In genomic region chr4:4866833-4867744, GRCh38 we compare ENCODE assay signal across 10 cellular contexts. TPM values are rescaled to one million over a fixed set of nuclear protein-coding genes. Genes with fewer than 3 reads are reported as not detected.
DNase-seq lines count a peak whose midpoint lies in the region; ATAC-seq and TF ChIP-seq lines count a peak whose summit lies in the region.
"Had no signal": no experiment of that assay in that cellular context is flagged by ENCODE, and none has a peak within 500 bp of the region (broad histone marks: within the 10 kb centered on the region; RNA-seq: fewer than 3 reads in every experiment).

No MANE protein-coding gene starts in this region.

- peak overlapping the region; percentile 89 for H3K27ac Mint-ChIP-seq in mesothelial cell of epicardium
- H3K27ac Mint-ChIP-seq: dendritic cell treated with granulocyte-macrophage colony-stimulating factor and Interleukin-4, amounts not matched to agents 40 ng/mL and 50 ng/mL, for 4 days had no signal

- no peak for DNase-seq in left ventricle myocardium inferior
- no peak for DNase-seq in Right ventricle myocardium inferior (ENCODE audit: missing footprints)
- peak; percentile 35 to 45 (median 42) for DNase-seq in body of pancreas
- DNase-seq in mesothelial cell of epicardium (ENCODE audit: low spot score in 2 of 2, unreplicated experiment in 2 of 2): peak; percentile 75 to 84
- DNase-seq in uterus: peak; percentile 69 to 83
- no peak for DNase-seq in Karpas-422
- DNase-seq: activated CD4-positive, alpha-beta T cell treated with anti-CD3 and anti-CD28 coated beads for 1 hour had no signal

- H3K9me2 ChIP-seq in Karpas-422 (replicated peaks; ENCODE audit: insufficient read depth, low read length): no peaks in the 10 kb centered on the region

- no peaks in the 10 kb centered on the region for H4K20me1 ChIP-seq in Karpas-422 (ENCODE audit: insufficient read depth, low read depth, low read length)

- peaks cover 59% of the 10 kb centered on the region for H3K4me1 Mint-ChIP-seq in mesothelial cell of epicardium

- no peaks in the 10 kb centered on the region for H3K79me2 ChIP-seq in Karpas-422 (ENCODE audit: low read length)

- H3K27me3 ChIP-seq in left ventricle myocardium inferior (ENCODE audit: low read depth): peaks cover 100% of the 10 kb centered on the region
- peaks cover 0 to 66% of the 10 kb centered on the region in 2 donors for H3K27me3 ChIP-seq in body of pancreas
- H3K27me3 ChIP-seq in uterus: peaks cover 11 to 19% of the 10 kb centered on the region in 2 donors
- no peaks in the 10 kb centered on the region for H3K27me3 ChIP-seq in Karpas-422 (ENCODE audit: low read length)

- H3K27me3 Mint-ChIP-seq in mesothelial cell of epicardium (ENCODE audit: low read depth): peaks cover 74% of the 10 kb centered on the region

- no peaks in the 10 kb centered on the region for H3K9me3 Mint-ChIP-seq in mesothelial cell of epicardium
- H3K9me3 Mint-ChIP-seq: dendritic cell treated with granulocyte-macrophage colony-stimulating factor and Interleukin-4, amounts not matched to agents 40 ng/mL and 50 ng/mL, for 4 days had no signal

- H3K4me3 ChIP-seq in left ventricle myocardium inferior (peak overlapping the region; percentile 57), body of pancreas (no peak overlapping the region), uterus (peak overlapping the region in 1 of 2 donors; percentile 25), Karpas-422 (ENCODE audit: low read length) (no peak overlapping the region)

- peaks cover 68% of the 10 kb centered on the region for H3K4me1 ChIP-seq in left ventricle myocardium inferior
- peaks cover 28% of the 10 kb centered on the region for H3K4me1 ChIP-seq in body of pancreas
- no peaks in the 10 kb centered on the region for H3K4me1 ChIP-seq in uterus
- no peaks in the 10 kb centered on the region for H3K4me1 ChIP-seq in Karpas-422 (ENCODE audit: low read length)

- intact Hi-C loops in left ventricle myocardium inferior (cut with micrococcal nuclease) (no loop called here), Right ventricle myocardium inferior (cut with DNase I) (no loop called here), body of pancreas (cut with DNase I) (no loop called here), uterus (cut with DNase I; ENCODE audit: low total_unique reads) (no loop called here)

- H3K36me3 ChIP-seq in left ventricle myocardium inferior: peaks cover 15% of the 10 kb centered on the region
- no peaks in the 10 kb centered on the region for H3K36me3 ChIP-seq in body of pancreas (replicated peaks in 1 of 2; ENCODE audit: insufficient read depth in 1 of 2, low read depth in 2 of 2)
- no peaks in the 10 kb centered on the region for H3K36me3 ChIP-seq in uterus
- no peaks in the 10 kb centered on the region for H3K36me3 ChIP-seq in Karpas-422 (ENCODE audit: insufficient read depth, low read length)

- ATAC-seq in Right ventricle myocardium inferior: no peak
- ATAC-seq in body of pancreas: peak; percentile 31
- ATAC-seq in HG03571 (IDR thresholded peaks at IDR 0.05; ENCODE audit: unreplicated experiment): no peak
- ATAC-seq in HG03442 (IDR thresholded peaks at IDR 0.05; ENCODE audit: unreplicated experiment): no peak

- H3K27ac ChIP-seq in left ventricle myocardium inferior (replicated peaks): no peak overlapping the region
- no peak overlapping the region for H3K27ac ChIP-seq in body of pancreas
- peak overlapping the region; percentile 56 to 65 for H3K27ac ChIP-seq in uterus
- no peak overlapping the region for H3K27ac ChIP-seq in Karpas-422 (ENCODE audit: low read length)

- no peak overlapping the region for H2AFZ ChIP-seq in Karpas-422 (ENCODE audit: low read length)

- H3K36me3 Mint-ChIP-seq in mesothelial cell of epicardium: peaks cover 21% of the 10 kb centered on the region

- TF ChIP-seq CTCF in left ventricle myocardium inferior (IDR thresholded peaks at IDR 0.05; ENCODE audit: borderline replicate concordance) (peak; percentile 27), body of pancreas (IDR thresholded peaks at IDR 0.05) (no peak), mesothelial cell of epicardium (IDR thresholded peaks at IDR 0.05; ENCODE audit: unreplicated experiment) (no peak), uterus (IDR thresholded peaks at IDR 0.05) (peak in 3 of 4 experiments; percentile 15 to 45 (median 30))

- H3K4me3 Mint-ChIP-seq in mesothelial cell of epicardium: peak overlapping the region; percentile 72
- H3K4me3 Mint-ChIP-seq: dendritic cell treated with granulocyte-macrophage colony-stimulating factor and Interleukin-4, amounts not matched to agents 40 ng/mL and 50 ng/mL, for 4 days had no signal

- WGBS in body of pancreas, 2 donors: 2 to 3% methylated on average over 12 to 67 of the region's 69 CpGs

- no peak overlapping the region for H3K9ac ChIP-seq in Karpas-422 (ENCODE audit: low read length)

- H3K4me2 ChIP-seq in Karpas-422 (ENCODE audit: low read depth, low read length, poor library complexity, severe bottlenecking): no peak overlapping the region

- no peak for TF ChIP-seq POLR2A in body of pancreas (IDR thresholded peaks at IDR 0.05)
- no peak for TF ChIP-seq POLR2A in uterus (IDR thresholded peaks at IDR 0.05)

- H3K9me3 ChIP-seq in left ventricle myocardium inferior (replicated peaks) (no peaks in the 10 kb centered on the region), body of pancreas (no peaks in the 10 kb centered on the region), uterus (no peaks in the 10 kb centered on the region), Karpas-422 (ENCODE audit: low read length) (no peaks in the 10 kb centered on the region)

RNA-seq across cellular contexts. Expression of gene MSX1, which starts 7.6 kb away (rescaled TPM):
- 3.4 TPM for total RNA-seq in left ventricle myocardium inferior
- total RNA-seq in Right ventricle myocardium inferior: 2.7 TPM
- 1 to 10 TPM; 3.9 to 7.6 TPM for total RNA-seq in body of pancreas
- total RNA-seq in mesothelial cell of epicardium: 44.9 to 50.3 TPM (median 46.0 TPM) in 3 replicates
- 10 to 100 TPM; 19.7 to 33.0 (median 23.8) TPM for total RNA-seq in uterus
- total RNA-seq in Karpas-422 (2014; rRNA removed; shearing (Covaris generic); ENCODE audit: low replicate concordance): 4.5 and 10.2 TPM in 2 replicates

Comparison
In these comparisons a context has a peak if more than half of its experiments do, and no peak if none do; other contexts are left out.
1. DNase-seq: peak in body of pancreas (4 of 4), mesothelial cell of epicardium (2 of 2) and uterus (2 of 2); none in left ventricle myocardium inferior (single experiment), Right ventricle myocardium inferior (single experiment) and Karpas-422 (single experiment).
2. H3K27ac ChIP-seq: peak in uterus (2 of 2); none in left ventricle myocardium inferior (single experiment), body of pancreas (0 of 4) and Karpas-422 (single experiment).
3. CTCF ChIP-seq: peak in left ventricle myocardium inferior (single experiment) and uterus (3 of 4); none in body of pancreas (0 of 7) and mesothelial cell of epicardium (single experiment).